25 cellular contexts compared by ENCODE assay signal in genomic region chr18:69655816-69656215, GRCh38.
A peak's percentile ranks its signal among the peaks of the same experiment; 100 is the strongest.
DNase-seq lines count a peak whose midpoint lies in the region; ATAC-seq, FAIRE-seq and TF ChIP-seq lines count a peak whose summit lies in the region.
"Had no signal": no experiment of that assay in that cellular context is flagged by ENCODE, and none has a peak within 500 bp of the region (broad histone marks: within the 10 kb centered on the region; RNA-seq: fewer than 3 reads in every experiment).

No MANE protein-coding gene starts in this region.

- no peaks in the 10 kb centered on the region for H3K36me3 Mint-ChIP-seq in activated CD4-positive, alpha-beta T cell treated with anti-CD3 and anti-CD28 coated beads for 36 hours (ENCODE audit: low read depth)
- H3K36me3 Mint-ChIP-seq: CD14-positive monocyte; CD4-positive, CD25-positive, alpha-beta regulatory T cell; CD8-positive, alpha-beta memory T cell had no signal

- no peaks in the 10 kb centered on the region for H3K9me2 ChIP-seq in OCI-LY7 (ENCODE audit: insufficient read depth, low read length)

- CTCF ChIA-PET in activated CD4-positive, alpha-beta T cell treated with anti-CD3 and anti-CD28 coated beads for 36 hours (lab: Charles Lee): no interaction called here
- CTCF ChIA-PET in OCI-LY7 (lab: Charles Lee; ENCODE audit: unreplicated experiment): no interaction called here

- no peaks in the 10 kb centered on the region for H3K36me3 ChIP-seq in OCI-LY7 (ENCODE audit: insufficient read depth, low read length)
- H3K36me3 ChIP-seq: BE2C, BLaER1 had no signal

- in situ Hi-C loops in SK-MEL-5 (cut with HindIII; ENCODE audit: low pct_unique_long_range_greater_than_20kb, low sequenced_read_pairs): no loop called here

- FAIRE-seq in endometrium (lab: Jason Lieb, UNC) (peak; percentile 4), frontal cortex (lab: Jason Lieb, UNC) (peak; percentile 31)
- FAIRE-seq: A204.1, G401.6, GM12891, GM19239 had no signal

- no peaks in the 10 kb centered on the region for H3K4me1 ChIP-seq in OCI-LY7 (ENCODE audit: insufficient read depth, low read length, poor library complexity, severe bottlenecking)
- H3K4me1 ChIP-seq: BE2C, BLaER1, Caco-2 had no signal

- H3K27me3 Mint-ChIP-seq in activated CD4-positive, alpha-beta T cell treated with anti-CD3 and anti-CD28 coated beads for 36 hours: peaks cover 12% of the 10 kb centered on the region

- H3K27ac ChIP-seq in OCI-LY7 (ENCODE audit: low read depth, low read length, poor library complexity, severe bottlenecking): no peak overlapping the region
- H3K27ac ChIP-seq: BLaER1 had no signal

- no TSS peak for BruUV-seq in OCI-LY7 (replicated peaks; lab: Mats Ljungman, UMichigan)

- H3K9me3 ChIP-seq in OCI-LY7 (ENCODE audit: low read length): no peaks in the 10 kb centered on the region
- H3K9me3 ChIP-seq: BE2C, BLaER1, Caco-2 had no signal

- H3K4me3 Mint-ChIP-seq in activated CD4-positive, alpha-beta T cell treated with anti-CD3 and anti-CD28 coated beads for 36 hours: no peak overlapping the region
- H3K4me3 Mint-ChIP-seq: CD14-positive monocyte; CD4-positive, alpha-beta memory T cell; CD4-positive, CD25-positive, alpha-beta regulatory T cell; CD8-positive, alpha-beta memory T cell had no signal

- intact Hi-C loops in activated CD4-positive, alpha-beta T cell treated with anti-CD3 and anti-CD28 coated beads for 36 hours (cut with DNase I, micrococcal nuclease): no loop called here
- intact Hi-C loops in OCI-LY7 (cut with micrococcal nuclease; ENCODE audit: unreplicated experiment): no loop called here

- no peaks in the 10 kb centered on the region for H3K4me1 Mint-ChIP-seq in activated CD4-positive, alpha-beta T cell treated with anti-CD3 and anti-CD28 coated beads for 36 hours
- H3K4me1 Mint-ChIP-seq: CD14-positive monocyte; CD4-positive, CD25-positive, alpha-beta regulatory T cell; CD8-positive, alpha-beta memory T cell had no signal

- no peaks in the 10 kb centered on the region for H3K79me2 ChIP-seq in OCI-LY7 (ENCODE audit: insufficient read depth, low read depth, low read length)

- no peak overlapping the region for H3K4me3 ChIP-seq in OCI-LY7 (ENCODE audit: low read depth, low read length, poor library complexity, severe bottlenecking)
- H3K4me3 ChIP-seq: BLaER1 had no signal

- H4K20me1 ChIP-seq in OCI-LY7 (ENCODE audit: insufficient read depth, low read length): no peaks in the 10 kb centered on the region
- H4K20me1 ChIP-seq: BLaER1 had no signal

- DNase-seq in SK-MEL-5 (ENCODE audit: low read depth, low spot score) (peak; percentile 40), frontal cortex (ENCODE audit: low spot score in 2 of 2) (no peak), pons (ENCODE audit: low spot score) (peak; percentile 49), MV-4-11 (lab: John Stamatoyannopoulos, UW) (no peak), hepatic stellate cell (ENCODE audit: low spot score) (no peak), OCI-LY7 (ENCODE audit: low spot score) (no peak)
- DNase-seq in activated CD4-positive, alpha-beta T cell treated with anti-CD3 and anti-CD28 coated beads for 36 hours: no peak
- DNase-seq: 8988T; ACHN; BE2C; C1 segment of cervical spinal cord; Caco-2; Calu3; CD4-positive, alpha-beta memory T cell; CD4-positive, CD25-positive, alpha-beta regulatory T cell; CD8-positive, alpha-beta memory T cell; DMS79 treated with DMSO at 0.1 percent for 48 hours; GF-D8 had no signal

- H3K9me3 Mint-ChIP-seq in activated CD4-positive, alpha-beta T cell treated with anti-CD3 and anti-CD28 coated beads for 36 hours (ENCODE audit: low read depth): no peaks in the 10 kb centered on the region
- H3K9me3 Mint-ChIP-seq: CD4-positive, CD25-positive, alpha-beta regulatory T cell had no signal

- TF ChIP-seq CTCF in OCI-LY7 (conservative IDR thresholded peaks at IDR 0.05; ENCODE audit: low read length): no peak

- no peak overlapping the region for H3K4me2 ChIP-seq in OCI-LY7 (ENCODE audit: low read length)
- H3K4me2 ChIP-seq: BLaER1 had no signal

- ATAC-seq in activated CD4-positive, alpha-beta T cell treated with anti-CD3 and anti-CD28 coated beads for 36 hours: no peak

- POLR2A ChIA-PET in activated CD4-positive, alpha-beta T cell treated with anti-CD3 and anti-CD28 coated beads for 36 hours (lab: Charles Lee): no interaction called here
- POLR2A ChIA-PET in OCI-LY7 (lab: Charles Lee): no interaction called here

- H3K27ac Mint-ChIP-seq in activated CD4-positive, alpha-beta T cell treated with anti-CD3 and anti-CD28 coated beads for 36 hours: no peak overlapping the region
- H3K27ac Mint-ChIP-seq: CD14-positive monocyte; CD4-positive, alpha-beta memory T cell; CD4-positive, CD25-positive, alpha-beta regulatory T cell had no signal

- H2AFZ ChIP-seq in OCI-LY7 (ENCODE audit: low read length): no peak overlapping the region

Comparison
In these comparisons a context has a peak if more than half of its experiments do, and no peak if none do; other contexts are left out.
1. DNase-seq: peak in SK-MEL-5 (single experiment) and pons (single experiment); none in frontal cortex (0 of 2), activated CD4-positive, alpha-beta T cell treated with anti-CD3 and anti-CD28 coated beads for 36 hours (single experiment), MV-4-11 (single experiment), hepatic stellate cell (single experiment) and OCI-LY7 (single experiment).